Comparison of ENCODE assay signal across 18 cellular contexts in genomic region chr7:5206686-5207085, GRCh38.
"Had no signal": no experiment of that assay in that cellular context is flagged by ENCODE, and none has a peak within 500 bp of the region (broad histone marks: within the 10 kb centered on the region; RNA-seq: fewer than 3 reads in every experiment).

No MANE protein-coding gene starts in this region.

- H3K9me3 Mint-ChIP-seq: activated CD4-positive, alpha-beta memory T cell treated with anti-CD3 and anti-CD28 coated beads for 36 hours; activated naive CD4-positive, alpha-beta T cell treated with anti-CD3 and anti-CD28 coated beads, Interleukin-2, amount 10 ng/mL, durations not matched to agents 7 days and 5 days; activated T-helper 2 cell treated with anti-CD3 and anti-CD28 coated beads, Interferon-gamma antibody, Interleukin-2, Interleukin-4, amounts not matched to agents 10 μg/mL and 5 μg/mL and 100 μg/mL, durations not matched to agents 14 hours and 24 hours and 36 hours; neural progenitor cell; stimulated activated naive B cell treated with anti-CD40 and anti-IgM and Interleukin-4, amounts not matched to agents 10 μg/mL and 1 μg/mL and 100 μg/mL, for 72 hours had no signal

- H2AFZ ChIP-seq: neural progenitor cell had no signal

- H3K27me3 Mint-ChIP-seq: activated CD4-positive, alpha-beta memory T cell treated with anti-CD3 and anti-CD28 coated beads for 36 hours; activated CD4-positive, alpha-beta T cell treated with anti-CD3 and anti-CD28 coated beads for 36 hours; activated naive CD4-positive, alpha-beta T cell treated with anti-CD3 and anti-CD28 coated beads, Interleukin-2, amount 10 ng/mL, durations not matched to agents 7 days and 5 days; stimulated activated naive B cell treated with anti-CD40 and anti-IgM and Interleukin-4, amounts not matched to agents 10 μg/mL and 1 μg/mL and 100 μg/mL, for 72 hours had no signal

- H3K4me3 Mint-ChIP-seq: activated CD4-positive, alpha-beta memory T cell treated with anti-CD3 and anti-CD28 coated beads for 36 hours; activated CD4-positive, alpha-beta T cell treated with anti-CD3 and anti-CD28 coated beads for 36 hours; activated naive CD4-positive, alpha-beta T cell treated with anti-CD3 and anti-CD28 coated beads, Interleukin-2, amount 10 ng/mL, durations not matched to agents 7 days and 5 days; neural progenitor cell; stimulated activated naive B cell treated with anti-CD40 and anti-IgM and Interleukin-4, amounts not matched to agents 10 μg/mL and 1 μg/mL and 100 μg/mL, for 72 hours had no signal

- H3K4me3 ChIP-seq: ascending aorta, lung, neural progenitor cell, ovary, right lobe of liver, smooth muscle cell, thyroid gland had no signal

- H3K4me1 ChIP-seq: ascending aorta, neural progenitor cell, thyroid gland had no signal

- H3K27ac Mint-ChIP-seq: activated CD4-positive, alpha-beta memory T cell treated with anti-CD3 and anti-CD28 coated beads for 36 hours; activated CD4-positive, alpha-beta T cell treated with anti-CD3 and anti-CD28 coated beads for 36 hours; activated naive CD4-positive, alpha-beta T cell treated with anti-CD3 and anti-CD28 coated beads, Interleukin-2, amount 10 ng/mL, durations not matched to agents 7 days and 5 days; activated T-helper 2 cell treated with anti-CD3 and anti-CD28 coated beads, Interferon-gamma antibody, Interleukin-2, Interleukin-4, amounts not matched to agents 10 μg/mL and 5 μg/mL and 100 μg/mL, durations not matched to agents 14 hours and 24 hours and 36 hours; neural progenitor cell; stimulated activated naive B cell treated with anti-CD40 and anti-IgM and Interleukin-4, amounts not matched to agents 10 μg/mL and 1 μg/mL and 100 μg/mL, for 72 hours had no signal

- H3K27me3 ChIP-seq: ascending aorta, neural progenitor cell, ovary, right lobe of liver, thyroid gland had no signal

- H3K4me2 ChIP-seq: neural progenitor cell, smooth muscle cell had no signal

- H3K36me3 ChIP-seq: ovary had no signal

- H3K27ac ChIP-seq: ascending aorta, neural progenitor cell, ovary, right lobe of liver, thyroid gland, WERI-Rb-1 had no signal

- DNase-seq: activated CD4-positive, alpha-beta memory T cell treated with anti-CD3 and anti-CD28 coated beads for 36 hours; activated CD4-positive, alpha-beta T cell treated with anti-CD3 and anti-CD28 coated beads for 36 hours; activated naive CD4-positive, alpha-beta T cell treated with anti-CD3 and anti-CD28 coated beads, Interleukin-2, amount 10 ng/mL, durations not matched to agents 7 days and 5 days; activated T-cell treated with anti-CD3 and anti-CD28 coated beads for 4 hours; cortex of kidney; hypothalamus; right lobe of liver; stimulated activated CD4-positive, alpha-beta T cell treated with anti-CD3 and anti-CD28 coated beads, Interleukin-4, amount 100 ng/mL, for 4 hours; stimulated activated naive B cell treated with anti-CD40 and anti-IgM and Interleukin-4, amounts not matched to agents 10 μg/mL and 1 μg/mL and 100 μg/mL, for 72 hours; thyroid gland; WERI-Rb-1 had no signal

- ATAC-seq: activated CD4-positive, alpha-beta T cell treated with anti-CD3 and anti-CD28 coated beads for 36 hours; left lobe of liver; right lobe of liver had no signal

- H3K9me3 ChIP-seq: ascending aorta, ovary, right lobe of liver, thyroid gland had no signal

- H3K9ac ChIP-seq: neural progenitor cell had no signal
